Comparison of ENCODE assay signal across 11 cellular contexts in genomic region chrX:52271212-52271611, GRCh38.
DNase-seq lines count a peak whose midpoint lies in the region; ATAC-seq and TF ChIP-seq lines count a peak whose summit lies in the region.
"Had no signal": no experiment of that assay in that cellular context is flagged by ENCODE, and none has a peak within 500 bp of the region (broad histone marks: within the 10 kb centered on the region; RNA-seq: fewer than 3 reads in every experiment).

No MANE protein-coding gene starts in this region.

- CTCF ChIA-PET in activated CD8-positive, alpha-beta T cell treated with anti-CD3 and anti-CD28 coated beads, Interleukin-2, amount 10 ng/mL, durations not matched to agents 7 days and 5 days (lab: Charles Lee) = no interaction called here

- no peaks in the 10 kb centered on the region for H3K36me3 Mint-ChIP-seq in activated CD8-positive, alpha-beta T cell treated with anti-CD3 and anti-CD28 coated beads, Interleukin-2, amount 10 ng/mL, durations not matched to agents 7 days and 5 days (ENCODE audit: low read depth)
- no peaks in the 10 kb centered on the region for H3K36me3 Mint-ChIP-seq in T-helper 17 cell (ENCODE audit: low read depth)
- H3K36me3 Mint-ChIP-seq: IgD-negative memory B cell had no signal

- H3K4me3 Mint-ChIP-seq in activated CD8-positive, alpha-beta T cell treated with anti-CD3 and anti-CD28 coated beads, Interleukin-2, amount 10 ng/mL, durations not matched to agents 7 days and 5 days = no peak overlapping the region
- no peak overlapping the region for H3K4me3 Mint-ChIP-seq in T-helper 17 cell
- H3K4me3 Mint-ChIP-seq: IgD-negative memory B cell had no signal

- TF ChIP-seq CTCF in left lung (IDR thresholded peaks at IDR 0.05) = no peak

- H3K27ac Mint-ChIP-seq in activated CD8-positive, alpha-beta T cell treated with anti-CD3 and anti-CD28 coated beads, Interleukin-2, amount 10 ng/mL, durations not matched to agents 7 days and 5 days = no peak overlapping the region
- no peak overlapping the region for H3K27ac Mint-ChIP-seq in T-helper 17 cell

- no peak overlapping the region for H3K4me3 ChIP-seq in Jurkat, Clone E6-1 (ENCODE audit: low read length)
- H3K4me3 ChIP-seq in left lung = no peak overlapping the region
- H3K4me3 ChIP-seq: uterus had no signal

- peaks cover 7% of the 10 kb centered on the region for H3K27me3 Mint-ChIP-seq in activated CD8-positive, alpha-beta T cell treated with anti-CD3 and anti-CD28 coated beads, Interleukin-2, amount 10 ng/mL, durations not matched to agents 7 days and 5 days (ENCODE audit: low read depth)
- H3K27me3 Mint-ChIP-seq in T-helper 17 cell = peaks cover 3% of the 10 kb centered on the region

- no peaks in the 10 kb centered on the region for H3K36me3 ChIP-seq in left lung
- H3K36me3 ChIP-seq: uterus had no signal

- no peaks in the 10 kb centered on the region for H3K4me1 Mint-ChIP-seq in activated CD8-positive, alpha-beta T cell treated with anti-CD3 and anti-CD28 coated beads, Interleukin-2, amount 10 ng/mL, durations not matched to agents 7 days and 5 days (ENCODE audit: low read depth)
- H3K4me1 Mint-ChIP-seq in T-helper 17 cell = no peaks in the 10 kb centered on the region
- H3K4me1 Mint-ChIP-seq: IgD-negative memory B cell had no signal

- H3K9me3 ChIP-seq in left lung (no peaks in the 10 kb centered on the region), T-helper 17 cell (ENCODE audit: control insufficient read depth, low read length, poor library complexity, severe bottlenecking) (no peaks in the 10 kb centered on the region)
- H3K9me3 ChIP-seq: uterus had no signal

- intact Hi-C loops in left lung (cut with DNase I) = no loop called here

- H3K4me1 ChIP-seq in left lung = no peaks in the 10 kb centered on the region
- H3K4me1 ChIP-seq: uterus had no signal

- no peak overlapping the region for H3K27ac ChIP-seq in left lung
- H3K27ac ChIP-seq: epithelial cell of prostate, uterus had no signal

- DNase-seq in EL (peak; percentile 1), left lung (no peak), T-helper 17 cell (no peak), hepatic stellate cell (ENCODE audit: low spot score) (no peak), Ammon's horn (ENCODE audit: low spot score) (no peak), T-helper 9 cell (no peak)
- DNase-seq in Jurkat, Clone E6-1 (ENCODE audit: low read depth, low spot score) = peak; percentile 12
- DNase-seq in activated CD8-positive, alpha-beta T cell treated with anti-CD3 and anti-CD28 coated beads, Interleukin-2, amount 10 ng/mL, durations not matched to agents 7 days and 5 days = peak; percentile 24
- DNase-seq: uterus had no signal

- peaks cover 0 to 3% of the 10 kb centered on the region in 2 donors for H3K27me3 ChIP-seq in left lung
- H3K27me3 ChIP-seq: uterus had no signal

- POLR2A ChIA-PET in activated CD8-positive, alpha-beta T cell treated with anti-CD3 and anti-CD28 coated beads, Interleukin-2, amount 10 ng/mL, durations not matched to agents 7 days and 5 days (lab: Charles Lee) = no interaction called here

- ATAC-seq in activated CD8-positive, alpha-beta T cell treated with anti-CD3 and anti-CD28 coated beads, Interleukin-2, amount 10 ng/mL, durations not matched to agents 7 days and 5 days = no peak
- peak; percentile 54 for ATAC-seq in left lung
- ATAC-seq in T-helper 17 cell = no peak

- no peaks in the 10 kb centered on the region for H3K9me3 Mint-ChIP-seq in activated CD8-positive, alpha-beta T cell treated with anti-CD3 and anti-CD28 coated beads, Interleukin-2, amount 10 ng/mL, durations not matched to agents 7 days and 5 days (ENCODE audit: insufficient read depth)
- H3K9me3 Mint-ChIP-seq: IgD-negative memory B cell had no signal

Comparison
In these comparisons a context has a peak if more than half of its experiments do, and no peak if none do; other contexts are left out.
1. DNase-seq: peak in EL (single experiment), Jurkat, Clone E6-1 (single experiment) and activated CD8-positive, alpha-beta T cell treated with anti-CD3 and anti-CD28 coated beads, Interleukin-2, amount 10 ng/mL, durations not matched to agents 7 days and 5 days (single experiment); none in left lung (0 of 2), T-helper 17 cell (0 of 3), hepatic stellate cell (single experiment), Ammon's horn (single experiment) and T-helper 9 cell (single experiment).